In the genomic region with DNA sequence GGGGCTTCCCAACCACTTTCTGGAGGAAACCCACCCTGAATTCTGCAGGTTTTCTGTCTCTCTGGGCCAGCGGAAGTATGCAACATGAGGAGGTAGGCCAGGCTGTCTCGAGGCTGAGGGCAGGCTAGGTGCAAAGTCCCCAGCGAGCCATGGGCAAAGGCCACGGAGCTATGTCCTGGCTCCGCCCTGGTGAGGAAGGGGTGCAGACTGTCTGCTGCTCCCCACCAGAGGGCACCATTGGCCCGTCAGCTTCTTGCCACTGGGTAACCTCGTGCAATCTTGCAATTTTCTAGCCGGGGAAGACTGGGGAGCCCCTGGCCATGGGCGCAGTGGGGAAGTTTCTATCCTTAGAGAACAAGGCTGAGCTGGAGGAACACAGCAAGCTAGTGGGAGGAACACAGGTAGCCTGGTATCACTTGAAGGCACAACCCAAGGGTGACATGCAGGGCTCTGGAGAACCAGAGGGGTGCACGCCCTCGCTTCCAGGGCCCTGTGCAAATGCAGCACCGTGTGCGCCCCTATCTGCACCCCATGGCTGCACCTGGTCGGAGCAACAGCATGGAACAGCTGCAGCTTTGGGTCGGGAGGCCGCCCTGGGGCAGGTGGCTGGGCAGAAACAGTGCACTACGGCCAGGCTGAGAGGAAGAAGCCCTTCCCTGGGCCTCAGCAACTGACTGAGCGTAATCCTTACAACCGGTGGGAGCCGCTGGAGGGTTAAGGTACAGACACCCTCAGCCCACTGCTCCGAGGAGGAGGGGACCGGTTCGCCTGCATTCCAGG, we compare ENCODE assay signal across 8 cellular contexts. TPM values are rescaled to one million over a fixed set of nuclear protein-coding genes. Genes with fewer than 3 reads are reported as not detected.
DNase-seq lines count a peak whose midpoint lies in the region; ATAC-seq and TF ChIP-seq lines count a peak whose summit lies in the region.

No MANE protein-coding gene starts in this region.

- H3K27ac ChIP-seq in adrenal gland = peak overlapping the region in 4 of 5 donors; percentile 6 to 98 (median 96)
- peak overlapping the region in 9 of 10 donors; percentile 50 to 96 (median 93) for H3K27ac ChIP-seq in heart right ventricle
- H3K27ac ChIP-seq in upper lobe of left lung = peak overlapping the region; percentile 91 to 93 (median 92)

- DNase-seq in EH (ENCODE audit: low read depth) (peak; percentile 84), HFF-Myc (ENCODE audit: extremely low read depth, low read depth) (no peak), NCI-H1436 (lab: John Stamatoyannopoulos, UW) (peak; percentile 73), T-cell (peak; percentile 71 to 90 (median 86)), adrenal gland (peak; percentile 86 to 95 (median 91)), heart right ventricle (peak; percentile 89 to 90), posterior vena cava (ENCODE audit: low spot score) (peak; percentile 97), upper lobe of left lung (peak; percentile 71 to 89)

- H3K4me1 ChIP-seq in adrenal gland (replicated peaks in 1 of 2) = peaks cover 54 to 76% of the 10 kb centered on the region in 2 donors
- H3K4me1 ChIP-seq in heart right ventricle = peaks cover 65 to 99% (median 92%) of the 10 kb centered on the region in 9 donors
- H3K4me1 ChIP-seq in upper lobe of left lung = peaks cover 93 to 97% (median 95%) of the 10 kb centered on the region in 4 donors

- POLR2A ChIA-PET in T-cell (lab: Charles Lee) = interaction anchor here (0.7 to 2.4 kb wide), 11 partner anchors 10 to 63 kb away, joined by 3 to 15 read pairs (median 5); a partner anchor contains a TSS

- intact Hi-C loops in adrenal gland (cut with DNase I) = loop anchor here in 1 of 2 donors (2.0 kb wide), 1 partner anchor 38 kb away; no protein-coding TSS in a partner anchor
- intact Hi-C loops in heart right ventricle (cut with DNase I) = loop anchor here in 9 of 10 donors (1.0 to 2.0 kb wide), 5 partner anchors 35 to 63 kb away; a partner anchor contains a TSS
- intact Hi-C loops in posterior vena cava (cut with DNase I) = loop anchor here (2.0 to 5.0 kb wide), 2 partner anchors 36 to 39 kb away; a partner anchor contains a TSS

- no peak for TF ChIP-seq POLR2A in adrenal gland (IDR thresholded peaks at IDR 0.05)
- no peak for TF ChIP-seq POLR2A in upper lobe of left lung (IDR thresholded peaks at IDR 0.05)

- 25 to 34% (median 28%) methylated on average over 15 to 23 of the region's 23 CpGs for WGBS in adrenal gland, 4 donors
- 19 to 20% methylated on average over 23 of the region's 23 CpGs for WGBS in heart right ventricle, 2 donors
- 15% methylated on average over 20 of the region's 23 CpGs; no CpG with 5 or more reads in 1 of the 2 donors for WGBS in upper lobe of left lung, 2 donors

- H3K36me3 Mint-ChIP-seq in T-cell = peaks cover 3% of the 10 kb centered on the region

- ATAC-seq in T-cell (replicated peaks in 1 of 4) (peak; percentile 71 to 85 (median 76)), heart right ventricle (peak; percentile 60 to 80 (median 72)), upper lobe of left lung (ENCODE audit: low FRiP score in 2 of 2) (peak; percentile 76 to 83)

- H3K27ac Mint-ChIP-seq in T-cell = peak overlapping the region; percentile 82 to 90

- peaks cover 79 to 86% (median 86%) of the 10 kb centered on the region in 3 donors for H3K4me1 Mint-ChIP-seq in T-cell

- TF ChIP-seq EP300 in upper lobe of left lung (IDR thresholded peaks at IDR 0.05) = no peak

- H3K4me3 ChIP-seq in HFF-Myc (replicated peaks; ENCODE audit: low read depth, low read length) (no peak overlapping the region; the same call in 1 of the 2 replicates), adrenal gland (no peak overlapping the region), heart right ventricle (peak overlapping the region in 7 of 10 donors; percentile 1 to 28 (median 21)), upper lobe of left lung (peak overlapping the region in 2 of 4 donors; percentile 14 to 20)

- H3K27me3 ChIP-seq in adrenal gland = no peaks in the 10 kb centered on the region
- H3K27me3 ChIP-seq in heart right ventricle = no peaks in the 10 kb centered on the region
- no peaks in the 10 kb centered on the region for H3K27me3 ChIP-seq in upper lobe of left lung

- H3K9me3 Mint-ChIP-seq in T-cell = no peaks in the 10 kb centered on the region

- H3K9me3 ChIP-seq in adrenal gland (replicated peaks in 1 of 3) (no peaks in the 10 kb centered on the region), heart right ventricle (no peaks in the 10 kb centered on the region), upper lobe of left lung (no peaks in the 10 kb centered on the region)

- CTCF ChIA-PET in T-cell (lab: Charles Lee) = interaction anchor here (0.5 to 3.9 kb wide), 30 partner anchors 10 to 952 kb away, joined by 3 to 162 read pairs (median 5); a partner anchor contains a TSS

- peak; percentile 92 for TF ChIP-seq CTCF in HFF-Myc (IDR thresholded peaks at IDR 0.05; ENCODE audit: low read depth, low read length, missing control alignments)
- peak; percentile 91 to 99 (median 98) for TF ChIP-seq CTCF in adrenal gland (IDR thresholded peaks at IDR 0.05)
- peak; percentile 84 to 98 (median 96) for TF ChIP-seq CTCF in heart right ventricle (IDR thresholded peaks at IDR 0.05)
- TF ChIP-seq CTCF in upper lobe of left lung (IDR thresholded peaks at IDR 0.05) = peak; percentile 92 to 97 (median 95)

- H3K27me3 Mint-ChIP-seq in T-cell = no peaks in the 10 kb centered on the region

- peak overlapping the region; percentile 4 to 73 (median 35) for H3K4me3 Mint-ChIP-seq in T-cell

- H3K36me3 ChIP-seq in adrenal gland (replicated peaks in 1 of 2) = peaks cover 0 to 18% of the 10 kb centered on the region in 2 donors
- H3K36me3 ChIP-seq in heart right ventricle = peaks cover 0 to 34% (median 6%) of the 10 kb centered on the region in 9 donors
- peaks cover 0 to 20% (median 7%) of the 10 kb centered on the region in 4 donors for H3K36me3 ChIP-seq in upper lobe of left lung

RNA-seq across cellular contexts. Expression of a gene that starts 27.6 kb away (rescaled TPM):
- 1,000 to 10,000 TPM; 1,782 to 2,711 (median 2,416) TPM for total RNA-seq in T-cell
- 1,000 to 10,000 TPM; 1,495 to 3,084 (median 1,728) TPM for total RNA-seq in adrenal gland
- 1,000 to 10,000 TPM; 1,257 to 2,060 (median 2,032) TPM for polyA plus RNA-seq in adrenal gland
- 1,000 to 10,000 TPM in 1 of 10 donors, 100 to 1,000 TPM in 9; 578 to 1,255 (median 694) TPM for total RNA-seq in heart right ventricle
- polyA plus RNA-seq in heart right ventricle = 1,000 to 10,000 TPM in 1 of 2 donors, 100 to 1,000 TPM in 1; 852 to 3,129 TPM
- total RNA-seq in posterior vena cava = 1,000 to 10,000 TPM; 1,277 to 1,372 TPM
- 1,000 to 10,000 TPM; 1,008 to 2,508 (median 1,628) TPM for total RNA-seq in upper lobe of left lung

RNA-seq across cellular contexts. Expression of a gene that starts 34.0 kb away (rescaled TPM):
- total RNA-seq in T-cell = 100 to 1,000 TPM; 139 to 171 (median 161) TPM
- total RNA-seq in adrenal gland = 10 to 100 TPM; 42.4 to 98.5 (median 56.2) TPM
- polyA plus RNA-seq in adrenal gland = 10 to 100 TPM; 22.0 to 31.3 (median 25.3) TPM
- 10 to 100 TPM; 30.4 to 41.3 (median 35.0) TPM for total RNA-seq in heart right ventricle
- polyA plus RNA-seq in heart right ventricle = 10 to 100 TPM in 1 of 2 donors, 1 to 10 TPM in 1; 9.7 to 17.2 TPM
- 10 to 100 TPM; 50.2 to 52.5 TPM for total RNA-seq in posterior vena cava
- total RNA-seq in upper lobe of left lung = 100 to 1,000 TPM in 1 of 6 donors, 10 to 100 TPM in 5; 48.1 to 140 (median 69.6) TPM

RNA-seq across cellular contexts. Expression of a gene that starts 37.0 kb away (rescaled TPM):
- total RNA-seq in T-cell = 100 to 1,000 TPM; 128 to 202 (median 137) TPM
- total RNA-seq in adrenal gland = 100 to 1,000 TPM in 4 of 8 donors, 10 to 100 TPM in 4; 45.3 to 156 (median 85.7) TPM
- polyA plus RNA-seq in adrenal gland = 100 to 1,000 TPM in 2 of 3 donors, 10 to 100 TPM in 1; 79.9 to 142 (median 123) TPM
- total RNA-seq in heart right ventricle = 10 to 100 TPM; 52.0 to 83.7 (median 63.3) TPM
- 100 to 1,000 TPM in 1 of 2 donors, 10 to 100 TPM in 1; 41.2 to 123 TPM for polyA plus RNA-seq in heart right ventricle
- total RNA-seq in posterior vena cava = 100 to 1,000 TPM; 110 to 113 TPM
- total RNA-seq in upper lobe of left lung = 100 to 1,000 TPM in 4 of 6 donors, 10 to 100 TPM in 2; 67.8 to 210 (median 116) TPM

Comparison
In these comparisons a context has a peak if more than half of its experiments do, and no peak if none do; other contexts are left out.
1. H3K4me3 ChIP-seq: peak in heart right ventricle (7 of 10); none in HFF-Myc (single experiment) and adrenal gland (0 of 4).
2. Peak in every context shown above with its lines, with median percentiles within 50 percentile points of each other: CTCF ChIP-seq, ATAC-seq and H3K27ac ChIP-seq.